Comparison of ENCODE assay signal across 8 cellular contexts in the genomic region with DNA sequence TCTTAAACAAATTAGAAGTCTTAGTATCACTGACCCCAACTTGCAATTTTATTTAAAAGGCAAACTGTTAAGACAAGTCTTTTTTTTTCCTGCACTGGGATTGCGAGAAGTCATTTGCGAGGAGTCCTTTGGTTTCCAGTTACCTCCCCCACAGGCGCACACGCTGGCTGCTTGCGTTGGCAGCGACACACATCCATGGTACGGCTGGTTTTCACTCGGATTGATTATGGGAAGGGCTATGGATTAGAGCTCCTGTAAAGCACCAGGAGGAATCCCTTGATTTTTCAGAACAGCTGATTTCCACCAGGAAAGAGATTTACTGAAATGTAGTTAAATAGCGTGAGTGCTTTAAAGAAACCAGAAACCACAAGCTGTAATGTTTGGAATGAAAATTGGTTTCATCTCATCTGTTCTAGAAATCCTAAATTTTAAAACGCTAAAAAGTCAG. TPM values are rescaled to one million over a fixed set of nuclear protein-coding genes. Genes with fewer than 3 reads are reported as not detected.
DNase-seq lines count a peak whose midpoint lies in the region; ATAC-seq and TF ChIP-seq lines count a peak whose summit lies in the region.

No MANE protein-coding gene starts in this region.

- intact Hi-C loops in HCT116 (cut with micrococcal nuclease): loop anchor here (2.0 to 10.0 kb wide), 2 partner anchors 84 to 362 kb away; a partner anchor contains a TSS
- intact Hi-C loops in ovary (cut with DNase I): no loop called here

- H4K20me1 ChIP-seq in HCT116 (ENCODE audit: insufficient read depth): no peaks in the 10 kb centered on the region

- no peaks in the 10 kb centered on the region for H3K9me2 ChIP-seq in HCT116 (ENCODE audit: insufficient read depth)

- RAD21 ChIA-PET in HCT116 (lab: Charles Lee; ENCODE audit: low non-redundant PET in 1 of 2, low total read pairs in 2 of 2, uncharacterized antibody in 2 of 2, unreplicated experiment in 2 of 2): no interaction called here

- no TSS peak for BruUV-seq in HCT116 (replicated peaks; lab: Mats Ljungman, UMichigan)

- no peak for TF ChIP-seq RAD21 in HCT116 (IDR thresholded peaks at IDR 0.05; ENCODE audit: low read depth)

- TF ChIP-seq POLR2A in HCT116 (IDR thresholded peaks at IDR 0.05; ENCODE audit: borderline replicate concordance, extremely low read depth, insufficient read depth, insufficient read length): no peak
- no peak for TF ChIP-seq POLR2A in gastroesophageal sphincter (IDR thresholded peaks at IDR 0.05)
- TF ChIP-seq POLR2A in ovary (IDR thresholded peaks at IDR 0.05): no peak

- H3K79me2 ChIP-seq in HCT116 (ENCODE audit: insufficient read depth, low read length): peaks cover 11% of the 10 kb centered on the region; the same call in 1 of the 2 replicates

- TF ChIP-seq CTCF in AG04449 (IDR thresholded peaks at IDR 0.05; ENCODE audit: insufficient read depth, low read length, missing control alignments) (no peak), HCT116 (IDR thresholded peaks at IDR 0.05 in 2 of 3, conservative IDR thresholded peaks at IDR 0.05 in 1 of 3; ENCODE audit: borderline replicate concordance in 1 of 3, insufficient read depth in 1 of 3, low read depth in 2 of 3, low read length in 2 of 3) (no peak), WI38 (IDR thresholded peaks at IDR 0.05; ENCODE audit: low read depth, low read length) (no peak), gastroesophageal sphincter (IDR thresholded peaks at IDR 0.05) (no peak), ovary (IDR thresholded peaks at IDR 0.05) (no peak)

- H3K27me3 ChIP-seq in HCT116 (ENCODE audit: insufficient read depth, low read length) (peaks cover 3% of the 10 kb centered on the region; the same call in 1 of the 2 replicates), gastroesophageal sphincter (no peaks in the 10 kb centered on the region), ovary (no peaks in the 10 kb centered on the region)

- peak overlapping the region; percentile 99 for H2AFZ ChIP-seq in HCT116 (ENCODE audit: low read depth, low read length, poor library complexity, severe bottlenecking)

- H3K4me2 ChIP-seq in HCT116 (ENCODE audit: low read length): peak overlapping the region; percentile 81

- CTCF ChIA-PET in AG04449 (lab: Yijun Ruan, JAX): interaction anchor here (1.0 to 1.8 kb wide), 6 partner anchors 81 to 189 kb away, joined by 3 to 11 read pairs (median 4); no protein-coding TSS in a partner anchor
- CTCF ChIA-PET in HCT116 (lab: Charles Lee): interaction anchor here (1.0 kb wide), 1 partner anchor 83 kb away, joined by 4 read pairs; no protein-coding TSS in a partner anchor

- DNase-seq in AG04449 (ENCODE audit: low read depth, low spot score) (no peak), HCT116 (ENCODE audit: low read depth, low spot score) (peak; percentile 33), ovary (peak in 2 of 5 donors; percentile 43 to 57), NCI-H2196 (lab: John Stamatoyannopoulos, UW; ENCODE audit: unreplicated experiment) (no peak), T1000 (lab: John Stamatoyannopoulos, UW) (no peak)

- no peak for TF ChIP-seq EP300 in gastroesophageal sphincter (IDR thresholded peaks at IDR 0.05)
- TF ChIP-seq EP300 in ovary (IDR thresholded peaks at IDR 0.05): no peak

- H3K9me3 ChIP-seq in HCT116 (ENCODE audit: control insufficient read depth in 1 of 2, insufficient read depth in 1 of 2, low read depth in 1 of 2, low read length in 2 of 2): no peaks in the 10 kb centered on the region
- H3K9me3 ChIP-seq in gastroesophageal sphincter: no peaks in the 10 kb centered on the region
- H3K9me3 ChIP-seq in ovary: no peaks in the 10 kb centered on the region

- POLR2A ChIA-PET in AG04449 (lab: Yijun Ruan, JAX) (no interaction called here), HCT116 (lab: Charles Lee) (interaction anchor here (0.8 to 0.9 kb wide), 2 partner anchors 11 to 83 kb away, joined by 3 read pairs; no protein-coding TSS in a partner anchor)

- H3K4me1 ChIP-seq in HCT116 (ENCODE audit: control insufficient read depth in 1 of 2, insufficient read depth in 2 of 2, low read length in 2 of 2) (peaks cover 8 to 27% of the 10 kb centered on the region in 2 experiments; a peak in 3 of 4 replicates), gastroesophageal sphincter (peaks cover 0 to 26% (median 0%) of the 10 kb centered on the region in 3 donors), ovary (ENCODE audit: insufficient read depth) (no peaks in the 10 kb centered on the region)

- peak overlapping the region; percentile 67 for H3K9ac ChIP-seq in HCT116 (ENCODE audit: low read length)

- no peaks in the 10 kb centered on the region for H3K36me3 ChIP-seq in HCT116 (ENCODE audit: control insufficient read depth in 1 of 2, insufficient read depth in 2 of 2, low read length in 2 of 2)
- H3K36me3 ChIP-seq in gastroesophageal sphincter: no peaks in the 10 kb centered on the region
- H3K36me3 ChIP-seq in ovary: no peaks in the 10 kb centered on the region

- peak overlapping the region; percentile 67; the same call in 1 of the 2 replicates for H3K27ac ChIP-seq in HCT116 (ENCODE audit: low read depth, low read length)
- H3K27ac ChIP-seq in gastroesophageal sphincter: peak overlapping the region in 3 of 4 donors; percentile 27 to 73 (median 63)
- no peak overlapping the region for H3K27ac ChIP-seq in ovary

- peak overlapping the region; percentile 66 for H3K4me3 ChIP-seq in AG04449 (ENCODE audit: low read depth, low read length)
- peak overlapping the region; percentile 69 for H3K4me3 ChIP-seq in HCT116 (replicated peaks in 1 of 2; ENCODE audit: low read depth in 1 of 2, low read length in 2 of 2)
- peak overlapping the region; percentile 41 for H3K4me3 ChIP-seq in WI38 (ENCODE audit: low read depth, low read length)
- peak overlapping the region; percentile 60 to 98 for H3K4me3 ChIP-seq in gastroesophageal sphincter
- H3K4me3 ChIP-seq in ovary: peak overlapping the region; percentile 41

- WGBS in gastroesophageal sphincter (ENCODE audit: low coverage in 1 of 2), 2 donors: 1 to 2% methylated on average over 10 of the region's 10 CpGs
- 1 to 2% (median 1%) methylated on average over 10 of the region's 10 CpGs for WGBS in ovary, 3 donors

- ATAC-seq in HCT116 (peak; percentile 67), gastroesophageal sphincter (no peak), GM21723 (IDR thresholded peaks at IDR 0.05; ENCODE audit: unreplicated experiment) (no peak)

TF ChIP-seq in HCT116, 20 proteins besides CTCF, POLR2A, EP300 and RAD21:
- 0 out of 2 replicates have a peak, but pooled peaks have one; percentile 49 for TF ChIP-seq CBX3 (IDR thresholded peaks at IDR 0.05; ENCODE audit: low read depth)
- TF ChIP-seq ZNF274 (IDR thresholded peaks at IDR 0.05; ENCODE audit: low read depth, low read length): no peak

RNA-seq across cellular contexts. Expression of a gene that starts 0.7 kb away (rescaled TPM):
- total RNA-seq in HCT116 (2021; ENCODE audit: unreplicated experiment): 12.9 TPM
- polyA plus RNA-seq in HCT116 (2012): 7.1 and 11.5 TPM in 2 replicates
- 10 to 100 TPM in 3 of 4 donors, 1 to 10 TPM in 1; 8.9 to 24.6 (median 16.4) TPM for total RNA-seq in gastroesophageal sphincter
- total RNA-seq in ovary: 10 to 100 TPM; 10.8 to 72.3 (median 48.9) TPM
- 10 to 100 TPM in 1 of 2 donors, 1 to 10 TPM in 1; 5.2 to 36.7 TPM for polyA plus RNA-seq in ovary

Comparison
In these comparisons a context has a peak if more than half of its experiments do, and no peak if none do; other contexts are left out.
1. H3K27ac ChIP-seq: peak in HCT116 (single experiment) and gastroesophageal sphincter (3 of 4); none in ovary (0 of 2).
2. Peak in every context shown above with its lines, with median percentiles within 50 percentile points of each other: H3K4me3 ChIP-seq.